In the genomic region with DNA sequence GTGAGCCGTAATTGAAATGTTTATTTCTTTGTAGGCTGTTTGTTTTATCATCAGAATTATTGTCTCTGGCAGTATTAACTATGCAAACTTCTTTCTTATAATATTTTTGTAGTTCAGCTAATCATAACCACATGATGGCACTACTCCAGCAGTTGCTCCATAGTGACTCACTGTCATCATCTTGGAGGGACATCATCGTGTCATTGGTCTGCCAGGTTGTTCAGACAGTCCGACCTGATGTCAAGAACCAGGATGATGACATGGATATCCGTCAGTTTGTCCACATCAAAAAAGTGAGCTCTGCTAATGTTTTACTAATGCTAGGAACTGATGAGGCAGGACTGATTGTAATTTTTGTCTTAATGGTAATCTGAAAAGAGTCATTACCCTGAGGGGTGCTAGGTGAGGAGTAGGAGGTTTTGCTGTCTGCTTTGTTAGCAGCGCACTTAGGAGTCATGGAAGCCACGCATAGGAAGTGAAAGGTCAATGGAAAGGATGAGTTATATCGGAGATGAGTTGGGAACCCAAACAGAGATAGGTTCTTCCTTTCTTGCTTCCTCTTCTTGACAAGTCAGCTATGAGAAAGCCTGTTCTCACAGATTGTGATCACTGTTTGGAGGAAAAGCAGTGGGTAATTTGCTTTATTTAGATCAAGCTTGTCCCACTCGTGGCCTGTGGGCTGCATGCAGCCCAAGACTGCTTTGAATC, we compare ENCODE assay signal across 9 cellular contexts. TPM values are rescaled to one million over a fixed set of nuclear protein-coding genes. Genes with fewer than 3 reads are reported as not detected.
DNase-seq lines count a peak whose midpoint lies in the region; ATAC-seq and TF ChIP-seq lines count a peak whose summit lies in the region.
"Had no signal": no experiment of that assay in that cellular context is flagged by ENCODE, and none has a peak within 500 bp of the region (broad histone marks: within the 10 kb centered on the region; RNA-seq: fewer than 3 reads in every experiment).

No MANE protein-coding gene starts in this region.

- no peaks in the 10 kb centered on the region for H3K9me3 ChIP-seq in CD4-positive, alpha-beta T cell (ENCODE audit: control insufficient read depth, low read length)
- no peaks in the 10 kb centered on the region for H3K9me3 ChIP-seq in effector memory CD4-positive, alpha-beta T cell (ENCODE audit: control insufficient read depth, low read length)

- no peaks in the 10 kb centered on the region for H3K9me3 Mint-ChIP-seq in CD4-positive, alpha-beta T cell

- H3K4me1 ChIP-seq in effector memory CD4-positive, alpha-beta T cell (ENCODE audit: control insufficient read depth, insufficient read depth, low read length, poor library complexity, severe bottlenecking), result no peaks in the 10 kb centered on the region

- ATAC-seq in GM21528 (IDR thresholded peaks at IDR 0.05; ENCODE audit: low FRiP score, unreplicated experiment) (peak; percentile 67), HG03565 (IDR thresholded peaks at IDR 0.05; ENCODE audit: unreplicated experiment) (peak; percentile 67)
- ATAC-seq in CD4-positive, alpha-beta T cell (ENCODE audit: poor library complexity), result no peak

- no peak overlapping the region for H3K27ac Mint-ChIP-seq in CD4-positive, alpha-beta T cell

- H3K27ac ChIP-seq in CD4-positive, alpha-beta T cell (ENCODE audit: low read depth, low read length), result no peak overlapping the region
- no peak overlapping the region for H3K27ac ChIP-seq in effector memory CD4-positive, alpha-beta T cell (ENCODE audit: insufficient read depth, low read length, poor library complexity, severe bottlenecking)

- peaks cover 11% of the 10 kb centered on the region for H3K4me1 Mint-ChIP-seq in CD4-positive, alpha-beta T cell (ENCODE audit: low read depth)

- DNase-seq in hepatic stellate cell (ENCODE audit: low spot score) (peak; percentile 1), hypothalamus (lab: John Stamatoyannopoulos, UW) (no peak), NCI-H226 (no peak)
- no peak for DNase-seq in CD4-positive, alpha-beta T cell
- DNase-seq in effector memory CD4-positive, alpha-beta T cell, result no peak
- DNase-seq: islet precursor cell had no signal

- H3K4me3 ChIP-seq in effector memory CD4-positive, alpha-beta T cell (ENCODE audit: insufficient read depth, low read depth, low read length, poor library complexity, severe bottlenecking), result no peak overlapping the region

- H3K36me3 ChIP-seq in effector memory CD4-positive, alpha-beta T cell (ENCODE audit: control insufficient read depth, insufficient read depth, low read length), result peaks cover 28% of the 10 kb centered on the region

- POLR2A ChIA-PET in CD4-positive, alpha-beta T cell (lab: Charles Lee), result no interaction called here

- H3K36me3 Mint-ChIP-seq in CD4-positive, alpha-beta T cell (ENCODE audit: low read depth), result peaks cover 81% of the 10 kb centered on the region

- H3K27me3 Mint-ChIP-seq in CD4-positive, alpha-beta T cell, result no peaks in the 10 kb centered on the region

- CTCF ChIA-PET in CD4-positive, alpha-beta T cell (lab: Charles Lee), result no interaction called here

- intact Hi-C loops in CD4-positive, alpha-beta T cell (cut with DNase I, micrococcal nuclease), result no loop called here

- H3K4me3 Mint-ChIP-seq in CD4-positive, alpha-beta T cell, result no peak overlapping the region

- TF ChIP-seq CTCF in GM12874 (IDR thresholded peaks at IDR 0.05; ENCODE audit: insufficient read depth, low read depth, low read length), result 0 out of 2 replicates have a peak, but pooled peaks have one; percentile 1
- no peak for TF ChIP-seq CTCF in CD4-positive, alpha-beta T cell (IDR thresholded peaks at IDR 0.05)

- no peaks in the 10 kb centered on the region for H3K27me3 ChIP-seq in CD4-positive, alpha-beta T cell (ENCODE audit: control insufficient read depth, insufficient read depth, low read length)
- no peaks in the 10 kb centered on the region for H3K27me3 ChIP-seq in effector memory CD4-positive, alpha-beta T cell (replicated peaks; ENCODE audit: control insufficient read depth, insufficient read depth, low read length, poor library complexity, severe bottlenecking)

RNA-seq across cellular contexts. Expression of gene PIKFYVE, which starts 49.2 kb away (rescaled TPM):
- total RNA-seq in CD4-positive, alpha-beta T cell, result 10 to 100 TPM; 29.3 to 29.9 TPM
